10 cellular contexts compared by ENCODE assay signal in the genomic region with DNA sequence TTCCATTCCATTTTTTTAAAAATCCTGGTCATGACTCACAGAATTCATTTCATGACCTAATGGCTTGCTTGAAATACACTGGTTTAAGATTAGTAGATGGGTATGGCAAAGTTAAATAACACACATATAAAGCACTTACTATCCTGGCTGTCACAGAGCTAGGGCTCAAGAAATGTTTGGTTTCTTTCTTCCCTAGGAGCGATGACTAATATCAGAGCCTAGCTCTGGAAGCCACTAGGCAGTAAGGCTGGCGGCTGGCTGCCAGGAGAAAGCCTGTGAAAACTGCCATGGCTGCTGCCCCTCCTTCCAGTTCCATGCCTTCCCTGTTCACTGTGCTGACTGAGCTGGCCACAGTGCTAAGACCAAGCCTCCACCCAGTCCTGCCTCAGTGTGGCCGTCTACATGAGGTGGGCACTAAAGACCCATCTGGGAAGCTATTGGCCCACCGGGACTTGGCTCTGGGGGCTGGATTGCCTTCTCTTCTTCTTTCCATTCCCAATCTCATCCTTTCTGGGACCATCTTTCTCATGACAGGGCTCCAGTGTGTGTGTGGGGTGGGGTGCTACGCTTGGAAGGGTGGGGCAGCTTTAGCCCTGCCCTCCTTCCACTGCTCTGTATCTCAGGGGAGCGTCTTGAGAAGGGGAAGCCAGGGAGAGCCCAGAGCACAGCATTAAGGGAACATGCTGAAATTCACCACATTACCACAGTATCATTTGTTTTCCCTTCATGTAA. TPM values are rescaled to one million over a fixed set of nuclear protein-coding genes. Genes with fewer than 3 reads are reported as not detected.
DNase-seq lines count a peak whose midpoint lies in the region; ATAC-seq and TF ChIP-seq lines count a peak whose summit lies in the region.
"Had no signal": no experiment of that assay in that cellular context is flagged by ENCODE, and none has a peak within 500 bp of the region (broad histone marks: within the 10 kb centered on the region; RNA-seq: fewer than 3 reads in every experiment).

No MANE protein-coding gene starts in this region.

- intact Hi-C loops in heart left ventricle (cut with DNase I) = no loop called here

- no peaks in the 10 kb centered on the region for H3K9me3 ChIP-seq in heart left ventricle
- H3K9me3 ChIP-seq in BE2C = no peaks in the 10 kb centered on the region

- TF ChIP-seq CTCF in heart left ventricle (IDR thresholded peaks at IDR 0.05) = no peak
- TF ChIP-seq CTCF in BE2C (IDR thresholded peaks at IDR 0.05; ENCODE audit: low read depth, low read length) = no peak

- H3K27me3 ChIP-seq in heart left ventricle (no peaks in the 10 kb centered on the region), rectal smooth muscle tissue (ENCODE audit: control insufficient read depth, insufficient read depth, low read length) (no peaks in the 10 kb centered on the region), BE2C (no peaks in the 10 kb centered on the region)

- peaks cover 0 to 72% (median 46%) of the 10 kb centered on the region in 9 donors for H3K36me3 ChIP-seq in heart left ventricle
- peaks cover 4% of the 10 kb centered on the region for H3K36me3 ChIP-seq in rectal smooth muscle tissue (ENCODE audit: control insufficient read depth, insufficient read depth, low read length)
- peaks cover 44% of the 10 kb centered on the region for H3K36me3 ChIP-seq in BE2C

- no peak overlapping the region for H3K4me3 ChIP-seq in heart left ventricle
- no peak overlapping the region for H3K4me3 ChIP-seq in rectal smooth muscle tissue (ENCODE audit: low read length)
- H3K4me3 ChIP-seq in BE2C (ENCODE audit: low read depth, low read length) = no peak overlapping the region

- WGBS in heart left ventricle, 4 donors = 78 to 89% (median 86%) methylated on average over 6 of the region's 6 CpGs

- H3K9ac ChIP-seq in rectal smooth muscle tissue (ENCODE audit: low read length) = no peak overlapping the region

- peak overlapping the region in 3 of 12 donors; percentile 26 to 75 (median 29) for H3K27ac ChIP-seq in heart left ventricle
- H3K27ac ChIP-seq in rectal smooth muscle tissue (ENCODE audit: low read depth, low read length) = peak overlapping the region; percentile 82

- ATAC-seq in heart left ventricle = peak; percentile 55 to 74 (median 66)
- ATAC-seq: activated naive CD8-positive, alpha-beta T cell treated with anti-CD3 and anti-CD28 coated beads, Interleukin-2, amount 50 U/mL, for 24 hours; naive thymus-derived CD8-positive, alpha-beta T cell had no signal

- peaks cover 0 to 29% (median 0%) of the 10 kb centered on the region in 12 donors for H3K4me1 ChIP-seq in heart left ventricle
- peaks cover 13% of the 10 kb centered on the region for H3K4me1 ChIP-seq in rectal smooth muscle tissue (ENCODE audit: control insufficient read depth, insufficient read depth, low read length)
- no peaks in the 10 kb centered on the region; the same call in 1 of the 2 replicates for H3K4me1 ChIP-seq in BE2C

- no peak for TF ChIP-seq POLR2A in heart left ventricle (IDR thresholded peaks at IDR 0.05)

- DNase-seq in COLO829 (ENCODE audit: low spot score) = peak; percentile 94
- DNase-seq in anterior cingulate cortex (lab: John Stamatoyannopoulos, UW) = peak in 47 of 58 donors; percentile 3 to 82 (median 41)
- peak in 3 of 5 donors; percentile 42 to 61 (median 54) for DNase-seq in heart left ventricle
- DNase-seq in activated effector memory CD4-positive, alpha-beta T cell treated with Interleukin-2 at 50 U/mL for 16 hours = no peak
- no peak for DNase-seq in KG1 (lab: John Stamatoyannopoulos, UW)
- no peak for DNase-seq in RPMI8226
- no peak for DNase-seq in BE2C
- DNase-seq: activated naive CD8-positive, alpha-beta T cell treated with anti-CD3 and anti-CD28 coated beads, Interleukin-2, amount 50 U/mL, for 24 hours had no signal

RNA-seq across cellular contexts. Expression of a gene that starts 10.8 kb away (rescaled TPM):
- not detected for total RNA-seq in heart left ventricle
- not detected for polyA plus RNA-seq in heart left ventricle
- polyA plus RNA-seq in BE2C (2012; ENCODE audit: insufficient read depth, insufficient read length, low read depth) = 0.42 TPM

RNA-seq across cellular contexts. Expression of a gene that starts 16.5 kb away (rescaled TPM):
- 10 to 100 TPM; 22.6 to 35.9 (median 29.3) TPM for total RNA-seq in heart left ventricle
- polyA plus RNA-seq in heart left ventricle = 10 to 100 TPM; 22.4 to 42.9 TPM
- 164 TPM for polyA plus RNA-seq in BE2C (2012; ENCODE audit: insufficient read depth, insufficient read length, low read depth)

RNA-seq across cellular contexts. Expression of a gene that starts 25.5 kb away (rescaled TPM):
- total RNA-seq in heart left ventricle = not detected
- not detected for polyA plus RNA-seq in heart left ventricle
- polyA plus RNA-seq in BE2C (2012; ENCODE audit: insufficient read depth, insufficient read length, low read depth) = not detected
- total RNA-seq: naive thymus-derived CD8-positive, alpha-beta T cell had no signal
- polyA plus RNA-seq: naive thymus-derived CD8-positive, alpha-beta T cell had no signal

RNA-seq across cellular contexts. Expression of a gene that starts 52.9 kb away (rescaled TPM):
- total RNA-seq in heart left ventricle = under 1 TPM in 1 of 9 donors, not detected in 8; 0.04 TPM
- polyA plus RNA-seq in heart left ventricle = under 1 TPM in 1 of 2 donors, not detected in 1; 0.03 TPM
- 0.43 TPM for polyA plus RNA-seq in BE2C (2012; ENCODE audit: insufficient read depth, insufficient read length, low read depth)
- total RNA-seq: naive thymus-derived CD8-positive, alpha-beta T cell had no signal
- polyA plus RNA-seq: naive thymus-derived CD8-positive, alpha-beta T cell had no signal

Comparison
In these comparisons a context has a peak if more than half of its experiments do, and no peak if none do; other contexts are left out.
1. DNase-seq: peak in COLO829 (single experiment), anterior cingulate cortex (47 of 58) and heart left ventricle (3 of 5); none in activated effector memory CD4-positive, alpha-beta T cell treated with Interleukin-2 at 50 U/mL for 16 hours (single experiment), KG1 (single experiment), RPMI8226 (single experiment) and BE2C (single experiment).